Comparison of ENCODE assay signal across 15 cellular contexts in the genomic region with DNA sequence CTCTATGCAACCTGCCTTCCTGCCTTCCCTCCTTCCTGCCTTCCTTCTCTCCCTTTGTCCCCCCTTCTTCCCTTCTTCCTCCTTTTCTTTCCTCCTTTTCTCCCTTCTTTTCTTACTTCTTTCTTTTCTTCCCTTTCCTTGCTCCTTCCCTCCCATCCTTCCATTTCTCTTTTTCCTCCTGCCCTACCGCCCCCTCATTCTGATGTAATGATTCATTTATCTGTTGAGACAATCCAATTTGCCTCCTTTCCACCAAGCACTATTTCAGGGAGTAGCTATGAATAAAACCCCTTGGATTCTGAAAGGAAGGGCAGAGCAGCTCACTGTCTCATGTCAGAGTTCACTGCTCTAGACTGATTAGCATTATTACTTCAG.
A peak's percentile ranks its signal among the peaks of the same experiment; 100 is the strongest.
DNase-seq lines count a peak whose midpoint lies in the region; ATAC-seq and TF ChIP-seq lines count a peak whose summit lies in the region.
"Had no signal": no experiment of that assay in that cellular context is flagged by ENCODE, and none has a peak within 500 bp of the region (broad histone marks: within the 10 kb centered on the region; RNA-seq: fewer than 3 reads in every experiment).

No MANE protein-coding gene starts in this region.

- intact Hi-C loops in right lobe of liver (cut with DNase I) = no loop called here

- H3K9me3 Mint-ChIP-seq in memory B cell = no peaks in the 10 kb centered on the region
- H3K9me3 Mint-ChIP-seq: activated B cell treated with CpG ODN at 0.5 μM for 24 hours; CD8-positive, alpha-beta memory T cell had no signal

- H3K4me1 ChIP-seq in Loucy (ENCODE audit: insufficient read depth, low read length, poor library complexity, severe bottlenecking) (peaks cover 52% of the 10 kb centered on the region), right lobe of liver (no peaks in the 10 kb centered on the region)
- H3K4me1 ChIP-seq: suprapubic skin had no signal

- H3K27ac Mint-ChIP-seq in memory B cell = peak overlapping the region; percentile 26
- H3K27ac Mint-ChIP-seq: activated B cell treated with CpG ODN at 0.5 μM for 24 hours; activated CD8-positive, alpha-beta memory T cell treated with anti-CD3 and anti-CD28 coated beads, Interleukin-2, amount 10 ng/mL, durations not matched to agents 7 days and 5 days; CD8-positive, alpha-beta memory T cell had no signal

- TF ChIP-seq POLR2A in right lobe of liver (IDR thresholded peaks at IDR 0.05) = no peak

- DNase-seq in brain microvascular endothelial cell = peak; percentile 19
- DNase-seq in memory B cell (ENCODE audit: low spot score in 2 of 2) = no peak
- DNase-seq in iPS-NIHi11 (ENCODE audit: low spot score) = no peak
- no peak for DNase-seq in right lobe of liver
- no peak for DNase-seq in activated naive CD4-positive, alpha-beta T cell treated with anti-CD3 and anti-CD28 coated beads, Interleukin-2, amount 50 U/mL, for 16 hours
- DNase-seq in NAMALWA (ENCODE audit: low spot score) = no peak
- DNase-seq: activated B cell treated with CpG ODN at 0.5 μM for 24 hours; activated CD8-positive, alpha-beta memory T cell treated with anti-CD3 and anti-CD28 coated beads, Interleukin-2, amount 10 ng/mL, durations not matched to agents 7 days and 5 days; activated gamma-delta T cell; CD8-positive, alpha-beta memory T cell; kidney had no signal

- no peaks in the 10 kb centered on the region for H3K9me2 ChIP-seq in Loucy (replicated peaks; ENCODE audit: low read depth, low read length)

- H3K27me3 ChIP-seq in Loucy (ENCODE audit: insufficient read depth, low read length, poor library complexity, severe bottlenecking) (no peaks in the 10 kb centered on the region), brain microvascular endothelial cell (replicated peaks) (no peaks in the 10 kb centered on the region), right lobe of liver (no peaks in the 10 kb centered on the region)
- H3K27me3 ChIP-seq: suprapubic skin had no signal

- H3K36me3 ChIP-seq in Loucy (ENCODE audit: insufficient read depth, low read length) = no peaks in the 10 kb centered on the region
- no peaks in the 10 kb centered on the region for H3K36me3 ChIP-seq in brain microvascular endothelial cell (replicated peaks)
- H3K36me3 ChIP-seq in right lobe of liver = no peaks in the 10 kb centered on the region
- H3K36me3 ChIP-seq: suprapubic skin had no signal

- no peaks in the 10 kb centered on the region for H3K79me2 ChIP-seq in Loucy (ENCODE audit: insufficient read depth, low read length)

- H3K36me3 Mint-ChIP-seq in memory B cell = peaks cover 3% of the 10 kb centered on the region
- H3K36me3 Mint-ChIP-seq: activated CD8-positive, alpha-beta memory T cell treated with anti-CD3 and anti-CD28 coated beads, Interleukin-2, amount 10 ng/mL, durations not matched to agents 7 days and 5 days; CD8-positive, alpha-beta memory T cell had no signal

- H3K4me3 ChIP-seq in Loucy (ENCODE audit: low read length, poor library complexity, severe bottlenecking) = no peak overlapping the region
- no peak overlapping the region for H3K4me3 ChIP-seq in brain microvascular endothelial cell (ENCODE audit: low read depth, low read length)
- H3K4me3 ChIP-seq in right lobe of liver = no peak overlapping the region
- H3K4me3 ChIP-seq: A549, suprapubic skin had no signal

- H2AFZ ChIP-seq in Loucy (ENCODE audit: low read length) = peak overlapping the region; percentile 40; the same call in 1 of the 2 replicates

- ATAC-seq in memory B cell (ENCODE audit: low read depth) (no peak), right lobe of liver (no peak)
- ATAC-seq: activated CD8-positive, alpha-beta memory T cell treated with anti-CD3 and anti-CD28 coated beads, Interleukin-2, amount 10 ng/mL, durations not matched to agents 7 days and 5 days had no signal

- TF ChIP-seq CTCF in 22Rv1 (IDR thresholded peaks at IDR 0.05) = 0 out of 2 replicates have a peak, but pooled peaks have one; percentile 41
- no peak for TF ChIP-seq CTCF in Loucy (conservative IDR thresholded peaks at IDR 0.05; ENCODE audit: low read length)
- TF ChIP-seq CTCF in brain microvascular endothelial cell (IDR thresholded peaks at IDR 0.05; ENCODE audit: low read depth, low read length, missing control alignments) = no peak
- no peak for TF ChIP-seq CTCF in right lobe of liver (IDR thresholded peaks at IDR 0.05)

- no peak overlapping the region for H3K9ac ChIP-seq in Loucy (ENCODE audit: low read depth, low read length, poor library complexity, severe bottlenecking)

- no peaks in the 10 kb centered on the region for H3F3A ChIP-seq in Loucy (ENCODE audit: low read depth)

- H3K4me3 Mint-ChIP-seq in memory B cell = no peak overlapping the region
- H3K4me3 Mint-ChIP-seq: activated B cell treated with CpG ODN at 0.5 μM for 24 hours; activated CD8-positive, alpha-beta memory T cell treated with anti-CD3 and anti-CD28 coated beads, Interleukin-2, amount 10 ng/mL, durations not matched to agents 7 days and 5 days; CD8-positive, alpha-beta memory T cell had no signal

- WGBS in right lobe of liver (ENCODE audit: insufficient coverage, low coverage, low lambda C conversion rate, missing lambda C conversion rate) = 57% methylated on average over 1 of the region's 1 CpG

- H3K4me2 ChIP-seq in Loucy (ENCODE audit: low read depth, low read length, poor library complexity, severe bottlenecking) = peak overlapping the region; percentile 29
- H3K4me2 ChIP-seq: A549 had no signal

- H3K27ac ChIP-seq in 22Rv1 (no peak overlapping the region), brain microvascular endothelial cell (no peak overlapping the region), right lobe of liver (no peak overlapping the region)
- H3K27ac ChIP-seq: A549, suprapubic skin had no signal

- in situ Hi-C loops in brain microvascular endothelial cell (cut with HindIII; ENCODE audit: low pct_ligation_motif_present, low sequenced_read_pairs) = no loop called here

- H3K9me3 ChIP-seq in Loucy (ENCODE audit: insufficient read depth, low read depth, low read length) (no peaks in the 10 kb centered on the region), right lobe of liver (no peaks in the 10 kb centered on the region)
- H3K9me3 ChIP-seq: A549, suprapubic skin had no signal

- H3K27me3 Mint-ChIP-seq in memory B cell = peaks cover 8% of the 10 kb centered on the region
- H3K27me3 Mint-ChIP-seq: activated B cell treated with CpG ODN at 0.5 μM for 24 hours had no signal

- H3K4me1 Mint-ChIP-seq in memory B cell = peaks cover 11% of the 10 kb centered on the region
- H3K4me1 Mint-ChIP-seq: activated CD8-positive, alpha-beta memory T cell treated with anti-CD3 and anti-CD28 coated beads, Interleukin-2, amount 10 ng/mL, durations not matched to agents 7 days and 5 days; CD8-positive, alpha-beta memory T cell had no signal

- no peaks in the 10 kb centered on the region for H4K20me1 ChIP-seq in Loucy (ENCODE audit: insufficient read depth, low read length, poor library complexity, severe bottlenecking)
